Comparison of ENCODE assay signal across 8 cellular contexts in genomic region chr9:468766-469496, GRCh38. TPM values are rescaled to one million over a fixed set of nuclear protein-coding genes. Genes with fewer than 3 reads are reported as not detected.
A peak's percentile ranks its signal among the peaks of the same experiment; 100 is the strongest.
DNase-seq lines count a peak whose midpoint lies in the region; ATAC-seq, FAIRE-seq and TF ChIP-seq lines count a peak whose summit lies in the region.

No MANE protein-coding gene starts in this region.

- peaks cover 26% of the 10 kb centered on the region for H3K4me1 Mint-ChIP-seq in endodermal cell

- peak overlapping the region; percentile 83 for H2AFZ ChIP-seq in OCI-LY7 (ENCODE audit: low read length)

- peak overlapping the region; percentile 76 for H3K4me3 Mint-ChIP-seq in endodermal cell

- no peaks in the 10 kb centered on the region for H3K9me3 Mint-ChIP-seq in endodermal cell

- H3K27ac ChIP-seq in OCI-LY7 (ENCODE audit: low read depth, low read length, poor library complexity, severe bottlenecking) (peak overlapping the region; percentile 91), endodermal cell (ENCODE audit: low read depth, low read length) (no peak overlapping the region), pancreas (peak overlapping the region in 3 of 4 donors; percentile 73 to 90 (median 82))

- POLR2A ChIA-PET in OCI-LY7 (lab: Charles Lee) = interaction anchor here (0.5 to 1.2 kb wide), 8 partner anchors 9 to 243 kb away, joined by 3 to 6 read pairs (median 3); no protein-coding TSS in a partner anchor

- H4K20me1 ChIP-seq in OCI-LY7 (ENCODE audit: insufficient read depth, low read length) = no peaks in the 10 kb centered on the region

- peak; percentile 39 for DNase-seq in OCI-LY7 (ENCODE audit: low spot score)
- DNase-seq in endodermal cell = no peak
- peak in 1 of 6 donors; percentile 20 for DNase-seq in pancreas
- DNase-seq in NCI-H2081 (lab: John Stamatoyannopoulos, UW) = no peak
- DNase-seq in NOMO-1 treated with dmso at 0.1 percent for 144 hours (lab: John Stamatoyannopoulos, UW; ENCODE audit: unreplicated experiment) = no peak
- no peak for DNase-seq in H54 (ENCODE audit: insufficient read length, low spot score)

- no peaks in the 10 kb centered on the region for H3K9me3 ChIP-seq in ES-I3 (ENCODE audit: control insufficient read depth, insufficient read depth, low read length)
- H3K9me3 ChIP-seq in OCI-LY7 (ENCODE audit: low read length) = no peaks in the 10 kb centered on the region
- H3K9me3 ChIP-seq in endodermal cell (ENCODE audit: control insufficient read depth, low read length) = no peaks in the 10 kb centered on the region
- H3K9me3 ChIP-seq in pancreas = no peaks in the 10 kb centered on the region

- no peaks in the 10 kb centered on the region for H3K27me3 ChIP-seq in endodermal cell (ENCODE audit: control insufficient read depth, insufficient read depth, low read length, poor library complexity, severe bottlenecking)
- H3K27me3 ChIP-seq in pancreas = no peaks in the 10 kb centered on the region

- peaks cover 10% of the 10 kb centered on the region; the same call in 1 of the 2 replicates for H3K4me1 ChIP-seq in ES-I3 (ENCODE audit: insufficient read depth, low read length)
- peaks cover 28% of the 10 kb centered on the region for H3K4me1 ChIP-seq in OCI-LY7 (ENCODE audit: insufficient read depth, low read length, poor library complexity, severe bottlenecking)
- H3K4me1 ChIP-seq in endodermal cell (ENCODE audit: control insufficient read depth, insufficient read depth, low read length) = peaks cover 4% of the 10 kb centered on the region
- peaks cover 6 to 17% (median 16%) of the 10 kb centered on the region in 3 donors for H3K4me1 ChIP-seq in pancreas

- WGBS in endodermal cell (ENCODE audit: insufficient coverage in 1 of 2, insufficient read length in 1 of 2), 2 experiments = 83 to 84% methylated on average over 4 to 9 of the region's 10 CpGs
- 10 to 14% methylated on average over 9 to 10 of the region's 10 CpGs for WGBS in pancreas, 2 donors

- no TSS peak for BruUV-seq in OCI-LY7 (replicated peaks; lab: Mats Ljungman, UMichigan)

- H3K4me2 ChIP-seq in OCI-LY7 (ENCODE audit: low read length) = peak overlapping the region; percentile 91

- TF ChIP-seq CTCF in OCI-LY7 (conservative IDR thresholded peaks at IDR 0.05; ENCODE audit: low read length) (no peak), endodermal cell (conservative IDR thresholded peaks at IDR 0.05) (no peak), pancreas (IDR thresholded peaks at IDR 0.05) (no peak)

- intact Hi-C loops in OCI-LY7 (cut with micrococcal nuclease; ENCODE audit: unreplicated experiment) (no loop called here), pancreas (cut with DNase I) (no loop called here)

- TF ChIP-seq POLR2A in H54 (IDR thresholded peaks at IDR 0.05; ENCODE audit: low read depth, low read length) = no peak

- H3K4me3 ChIP-seq in OCI-LY7 (ENCODE audit: low read depth, low read length, poor library complexity, severe bottlenecking) (peak overlapping the region; percentile 71), endodermal cell (ENCODE audit: low read length) (peak overlapping the region; percentile 84), pancreas (peak overlapping the region in 1 of 4 donors; percentile 44)

- H3K9ac ChIP-seq in ES-I3 (ENCODE audit: low read depth, low read length) (peak overlapping the region; percentile 91), endodermal cell (ENCODE audit: extremely low read depth, low read length, poor library complexity, severe bottlenecking) (no peak overlapping the region)

- peaks cover 10% of the 10 kb centered on the region for H3K36me3 Mint-ChIP-seq in endodermal cell (ENCODE audit: low read depth)

- peak; percentile 59 for FAIRE-seq in pancreas (lab: Jason Lieb, UNC)
- no peak for FAIRE-seq in H54 (lab: Jason Lieb, UNC)

- H3K36me3 ChIP-seq in ES-I3 (ENCODE audit: insufficient read depth, low read length) = no peaks in the 10 kb centered on the region
- H3K36me3 ChIP-seq in OCI-LY7 (ENCODE audit: insufficient read depth, low read length) = peaks cover 31% of the 10 kb centered on the region
- no peaks in the 10 kb centered on the region for H3K36me3 ChIP-seq in endodermal cell (ENCODE audit: control insufficient read depth, insufficient read depth, low read length)
- H3K36me3 ChIP-seq in pancreas = no peaks in the 10 kb centered on the region

- peak in 2 of 4 donors; percentile 5 to 35 for ATAC-seq in pancreas
- no peak for ATAC-seq in HG03025 (IDR thresholded peaks at IDR 0.05; ENCODE audit: low FRiP score, unreplicated experiment)

- H3K9me2 ChIP-seq in OCI-LY7 (ENCODE audit: insufficient read depth, low read length) = no peaks in the 10 kb centered on the region

- H3K79me2 ChIP-seq in OCI-LY7 (ENCODE audit: insufficient read depth, low read depth, low read length) = peaks cover 4% of the 10 kb centered on the region; the same call in 1 of the 2 replicates

- no peaks in the 10 kb centered on the region for H3K27me3 Mint-ChIP-seq in endodermal cell (ENCODE audit: insufficient read depth)

- peak overlapping the region; percentile 68 for H3K27ac Mint-ChIP-seq in endodermal cell

- CTCF ChIA-PET in OCI-LY7 (lab: Charles Lee; ENCODE audit: unreplicated experiment) = no interaction called here

RNA-seq across cellular contexts. Expression of gene KANK1, which starts 35.6 kb away (rescaled TPM):
- total RNA-seq in OCI-LY7 (2014; rRNA removed; shearing (Covaris generic)) = 16.5 and 18.8 TPM in 2 replicates
- 41.0 and 45.8 TPM in 2 replicates for total RNA-seq in OCI-LY7 (2022)
- 10 to 100 TPM; 29.4 to 42.7 TPM for total RNA-seq in endodermal cell
- polyA plus RNA-seq in endodermal cell (2013, experiment 1 of 2) = 11.8 TPM
- 11.0 TPM for polyA plus RNA-seq in endodermal cell (2013, experiment 2 of 2)
- 10 to 100 TPM; 19.2 to 28.2 (median 23.6) TPM for total RNA-seq in pancreas
- 10 to 100 TPM; 22.1 to 23.6 TPM for polyA plus RNA-seq in pancreas
